ENCODE assay signal across 8 cellular contexts in the genomic region with DNA sequence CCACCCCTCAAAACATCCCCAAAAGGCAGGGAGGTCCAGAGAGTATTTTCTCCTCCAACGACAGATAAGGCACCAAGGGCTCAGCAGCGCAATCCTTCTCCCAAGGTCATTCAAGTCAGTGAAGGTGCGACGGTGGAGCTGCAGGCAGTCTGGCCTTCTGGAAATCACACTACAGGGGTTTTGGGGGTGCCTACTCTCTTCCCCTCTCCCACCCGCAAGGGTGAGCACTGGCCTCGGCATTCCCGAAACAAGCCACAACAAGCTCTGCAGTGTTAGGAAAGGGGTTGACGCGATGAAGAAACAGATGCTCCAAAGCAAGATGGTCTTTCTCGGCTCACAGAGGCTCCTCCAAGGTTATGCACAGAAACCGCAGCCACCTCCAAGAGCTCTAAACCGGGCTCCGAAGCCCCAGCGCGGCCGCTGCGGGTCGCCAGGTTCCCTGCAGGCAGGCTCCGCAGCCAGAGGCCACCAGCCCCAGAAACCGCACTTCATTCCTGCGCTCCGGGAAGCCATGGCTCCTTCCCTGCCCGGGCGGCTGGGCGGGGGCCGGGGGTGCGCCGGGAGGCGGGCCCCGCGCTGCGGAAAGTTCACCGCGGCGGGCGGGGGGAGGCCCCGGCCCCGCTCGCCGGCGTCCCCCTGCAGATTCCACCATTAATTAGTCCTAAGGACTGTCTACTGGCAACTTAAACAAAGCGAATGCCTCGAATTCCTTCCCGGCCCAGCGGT. TPM values are rescaled to one million over a fixed set of nuclear protein-coding genes. Genes with fewer than 3 reads are reported as not detected.
DNase-seq lines count a peak whose midpoint lies in the region; ATAC-seq lines count a peak whose summit lies in the region.

No MANE protein-coding gene starts in this region.

- H3K36me3 ChIP-seq in MG63 (no peaks in the 10 kb centered on the region), endocrine pancreas (ENCODE audit: control insufficient read depth, insufficient read depth, low read length) (no peaks in the 10 kb centered on the region), mesodermal cell (ENCODE audit: control insufficient read depth, insufficient read depth, low read length) (peaks cover 17% of the 10 kb centered on the region)

- DNase-seq in NCI-H1436 (lab: John Stamatoyannopoulos, UW) (peak; percentile 7), NCI-H1436 treated with DMSO at 0.1 percent for 48 hours (lab: John Stamatoyannopoulos, UW) (no peak), MG63 (peak; percentile 66), superior temporal gyrus (ENCODE audit: extremely low spot score) (peak; percentile 45)
- DNase-seq in activated CD8-positive, alpha-beta memory T cell treated with anti-CD3 and anti-CD28 coated beads, Interleukin-2, amount 10 ng/mL, durations not matched to agents 7 days and 5 days, result peak; percentile 60

- ATAC-seq in activated CD8-positive, alpha-beta memory T cell treated with anti-CD3 and anti-CD28 coated beads, Interleukin-2, amount 10 ng/mL, durations not matched to agents 7 days and 5 days, result peak; percentile 35
- no peak for ATAC-seq in HG03342 (IDR thresholded peaks at IDR 0.05; ENCODE audit: unreplicated experiment)

- H3K27me3 ChIP-seq in MG63 (no peaks in the 10 kb centered on the region), endocrine pancreas (ENCODE audit: control insufficient read depth, insufficient read depth, low read length) (no peaks in the 10 kb centered on the region)

- peak overlapping the region; percentile 76 for H3K9ac ChIP-seq in endocrine pancreas (ENCODE audit: control insufficient read depth, insufficient read depth, low read length)

- H3K9me3 Mint-ChIP-seq in activated CD8-positive, alpha-beta memory T cell treated with anti-CD3 and anti-CD28 coated beads, Interleukin-2, amount 10 ng/mL, durations not matched to agents 7 days and 5 days (ENCODE audit: low read depth), result no peaks in the 10 kb centered on the region

- no peak overlapping the region for H3K27ac Mint-ChIP-seq in activated CD8-positive, alpha-beta memory T cell treated with anti-CD3 and anti-CD28 coated beads, Interleukin-2, amount 10 ng/mL, durations not matched to agents 7 days and 5 days

- H3K4me3 ChIP-seq in MG63 (peak overlapping the region; percentile 74), endocrine pancreas (ENCODE audit: control insufficient read depth, insufficient read depth, low read length) (peak overlapping the region; percentile 62), mesodermal cell (ENCODE audit: extremely low read depth, insufficient read depth, low read length, poor library complexity, severe bottlenecking) (peak overlapping the region; percentile 82)

- H3K36me3 Mint-ChIP-seq in activated CD8-positive, alpha-beta memory T cell treated with anti-CD3 and anti-CD28 coated beads, Interleukin-2, amount 10 ng/mL, durations not matched to agents 7 days and 5 days, result peaks cover 3% of the 10 kb centered on the region

- 0 to 1% methylated on average over 27 to 34 of the region's 45 CpGs for WGBS in mesodermal cell (ENCODE audit: insufficient coverage in 2 of 2), 2 experiments

- H3K4me1 ChIP-seq in endocrine pancreas (ENCODE audit: control insufficient read depth, insufficient read depth, low read length) (no peaks in the 10 kb centered on the region), mesodermal cell (ENCODE audit: control insufficient read depth, insufficient read depth, low read length, poor library complexity, severe bottlenecking) (peaks cover 14% of the 10 kb centered on the region)

- H3K27me3 Mint-ChIP-seq in activated CD8-positive, alpha-beta memory T cell treated with anti-CD3 and anti-CD28 coated beads, Interleukin-2, amount 10 ng/mL, durations not matched to agents 7 days and 5 days, result peaks cover 2% of the 10 kb centered on the region

- H3K27ac ChIP-seq in mesodermal cell (ENCODE audit: low read depth, low read length, severe bottlenecking), result peak overlapping the region; percentile 96

- no peaks in the 10 kb centered on the region for H3K9me3 ChIP-seq in MG63
- no peaks in the 10 kb centered on the region for H3K9me3 ChIP-seq in endocrine pancreas (ENCODE audit: control insufficient read depth, low read length)
- no peaks in the 10 kb centered on the region for H3K9me3 ChIP-seq in mesodermal cell (ENCODE audit: control insufficient read depth, low read length)

- peaks cover 14% of the 10 kb centered on the region for H3K4me1 Mint-ChIP-seq in activated CD8-positive, alpha-beta memory T cell treated with anti-CD3 and anti-CD28 coated beads, Interleukin-2, amount 10 ng/mL, durations not matched to agents 7 days and 5 days

- CTCF ChIA-PET in activated CD8-positive, alpha-beta memory T cell treated with anti-CD3 and anti-CD28 coated beads, Interleukin-2, amount 10 ng/mL, durations not matched to agents 7 days and 5 days (lab: Charles Lee), result interaction anchor here (1.0 to 10.2 kb wide), 8 partner anchors 11 to 70 kb away, joined by 3 to 107 read pairs (median 6); no protein-coding TSS in a partner anchor

- H3K4me3 Mint-ChIP-seq in activated CD8-positive, alpha-beta memory T cell treated with anti-CD3 and anti-CD28 coated beads, Interleukin-2, amount 10 ng/mL, durations not matched to agents 7 days and 5 days, result peak overlapping the region; percentile 98

RNA-seq across cellular contexts. Expression of a gene that starts 1.1 kb away (rescaled TPM):
- total RNA-seq in MG63 (2014; rRNA removed; shearing (Covaris generic); ENCODE audit: low replicate concordance), result 17.1 and 18.2 TPM in 2 replicates
- 10 to 100 TPM; 19.5 to 20.4 TPM for total RNA-seq in activated CD8-positive, alpha-beta memory T cell treated with anti-CD3 and anti-CD28 coated beads, Interleukin-2, amount 10 ng/mL, durations not matched to agents 7 days and 5 days
- polyA plus RNA-seq in mesodermal cell (2013, experiment 1 of 2), result 34.6 TPM
- 34.6 TPM for polyA plus RNA-seq in mesodermal cell (2013, experiment 2 of 2)

RNA-seq across cellular contexts. Expression of a gene that starts 49.8 kb away (rescaled TPM):
- 0.20 TPM in 1 of 2 replicates, not detected in the other for total RNA-seq in MG63 (2014; rRNA removed; shearing (Covaris generic); ENCODE audit: low replicate concordance)
- total RNA-seq in activated CD8-positive, alpha-beta memory T cell treated with anti-CD3 and anti-CD28 coated beads, Interleukin-2, amount 10 ng/mL, durations not matched to agents 7 days and 5 days, result not detected
- 1.1 TPM for polyA plus RNA-seq in mesodermal cell (2013, experiment 1 of 2)
- polyA plus RNA-seq in mesodermal cell (2013, experiment 2 of 2), result 0.71 TPM
